In genomic region chr6:42697268-42697655, GRCh38 we compare ENCODE assay signal across 2 cellular contexts.
TF ChIP-seq lines count a peak whose summit lies in the region.

No MANE protein-coding gene starts in this region.

TF ChIP-seq in GM12878, 131 proteins besides CTCF, POLR2A, EP300 and RAD21:
- TF ChIP-seq SMARCA5 (IDR thresholded peaks at IDR 0.05) (no peak), POLR2AphosphoS2 (IDR thresholded peaks at IDR 0.05; ENCODE audit: low read depth, low read length) (0 out of 2 replicates have a peak, but pooled peaks have one; percentile 35), CBFB (IDR thresholded peaks at IDR 0.05; ENCODE audit: low read depth) (no peak), NRF1 (conservative IDR thresholded peaks at IDR 0.05; ENCODE audit: low read depth, low read length) (no peak), MYB (IDR thresholded peaks at IDR 0.05; ENCODE audit: borderline replicate concordance, low read depth, low read length) (no peak), NR2C2 (IDR thresholded peaks at IDR 0.05; ENCODE audit: borderline replicate concordance, control insufficient read depth, insufficient read length, low read depth) (no peak)

TF ChIP-seq in neural cell, 6 proteins besides CTCF, POLR2A, EP300 and RAD21:
- TF ChIP-seq SMC3 (conservative IDR thresholded peaks at IDR 0.05; ENCODE audit: poor library complexity) = no peak
- peak; percentile 4 for TF ChIP-seq POLR2AphosphoS5 (IDR thresholded peaks at IDR 0.05)
- TF ChIP-seq EZH2 (IDR thresholded peaks at IDR 0.05; ENCODE audit: borderline replicate concordance, insufficient read depth, low read length, poor library complexity, severe bottlenecking) = no peak
- no peak for TF ChIP-seq MXI1 (conservative IDR thresholded peaks at IDR 0.05; ENCODE audit: poor library complexity, severe bottlenecking)
- TF ChIP-seq REST (IDR thresholded peaks at IDR 0.05; ENCODE audit: borderline replicate concordance) = no peak
- no peak for TF ChIP-seq TAF1 (IDR thresholded peaks at IDR 0.05; ENCODE audit: low read depth)
